27 cellular contexts compared by ENCODE assay signal in the genomic region with DNA sequence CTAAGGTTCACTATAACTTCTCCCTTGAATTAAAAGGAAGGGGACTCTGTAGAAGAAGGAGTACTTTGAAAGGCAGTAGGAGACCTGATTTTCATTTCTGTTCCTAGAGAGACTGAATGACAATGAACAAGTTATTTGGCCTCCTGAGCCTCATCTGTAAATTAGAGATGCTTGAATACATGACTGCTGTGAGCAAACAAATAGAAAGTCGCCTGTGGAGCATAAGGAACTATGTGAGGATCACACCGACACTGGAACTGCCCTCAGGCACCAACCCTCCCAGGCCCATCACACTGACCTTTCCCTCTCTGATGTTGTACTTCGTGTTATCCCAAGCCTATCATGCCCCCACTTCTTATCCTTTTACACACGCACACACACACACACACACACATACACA.
"Had no signal": no experiment of that assay in that cellular context is flagged by ENCODE, and none has a peak within 500 bp of the region (broad histone marks: within the 10 kb centered on the region; RNA-seq: fewer than 3 reads in every experiment).

No MANE protein-coding gene starts in this region.

- H3K4me1 Mint-ChIP-seq: immature natural killer cell; naive B cell; stimulated activated naive B cell treated with anti-CD40 and anti-IgM and Interleukin-4, amounts not matched to agents 10 μg/mL and 1 μg/mL and 100 μg/mL, for 72 hours; T-helper 17 cell had no signal

- H3K27ac Mint-ChIP-seq: activated naive CD8-positive, alpha-beta T cell; immature natural killer cell; mesothelial cell of epicardium; stimulated activated naive B cell treated with anti-CD40 and anti-IgM and Interleukin-4, amounts not matched to agents 10 μg/mL and 1 μg/mL and 100 μg/mL, for 72 hours; T-helper 17 cell had no signal

- H3K4me1 ChIP-seq: parathyroid adenoma, right atrium auricular region, suprapubic skin, upper lobe of right lung had no signal

- H3K27me3 ChIP-seq: right atrium auricular region, stomach, suprapubic skin, tibial artery, upper lobe of right lung had no signal

- H3K27ac ChIP-seq: parathyroid adenoma, right atrium auricular region, stomach, suprapubic skin, tibial artery, upper lobe of right lung had no signal

- H3K4me3 ChIP-seq: right atrium auricular region, stomach, suprapubic skin, tibial artery, upper lobe of right lung had no signal

- DNase-seq: activated CD4-positive, alpha-beta T cell treated with anti-CD3 and anti-CD28 coated beads for 4 hours; activated CD4-positive, alpha-beta T cell treated with anti-CD3 and anti-CD28 coated beads, Interleukin-2, amount 50 U/mL, for 4 hours; activated CD4-positive, CD25-positive, alpha-beta regulatory T cell; activated effector memory CD4-positive, alpha-beta T cell treated with Interleukin-2 at 50 U/mL for 16 hours; activated naive CD4-positive, alpha-beta T cell treated with Interleukin-2 at 50 U/mL for 16 hours; amniotic stem cell; caudate nucleus; cortex of kidney; immature natural killer cell; kidney; left colon; mammary epithelial cell; naive B cell; occipital lobe; stimulated activated CD4-positive, alpha-beta T cell treated with anti-CD3 and anti-CD28 coated beads, Interleukin-15, amount 100 ng/mL, for 24 hours; stimulated activated CD4-positive, alpha-beta T cell treated with anti-CD3 and anti-CD28 coated beads, Interleukin-2, amount 100 ng/mL, for 24 hours; stimulated activated naive B cell treated with anti-CD40 and anti-IgM and Interleukin-4, amounts not matched to agents 10 μg/mL and 1 μg/mL and 100 μg/mL, for 72 hours; stomach; T-helper 17 cell; T1000; tibial artery; upper lobe of right lung had no signal

- ATAC-seq: left colon; stimulated activated naive B cell treated with anti-CD40 and anti-IgM and Interleukin-4, amounts not matched to agents 10 μg/mL and 1 μg/mL and 100 μg/mL, for 72 hours; T-helper 17 cell; upper lobe of right lung had no signal

- H3K36me3 Mint-ChIP-seq: mesothelial cell of epicardium had no signal

- H3K9ac ChIP-seq: parathyroid adenoma had no signal

- H3K27me3 Mint-ChIP-seq: activated naive CD8-positive, alpha-beta T cell; naive B cell; stimulated activated naive B cell treated with anti-CD40 and anti-IgM and Interleukin-4, amounts not matched to agents 10 μg/mL and 1 μg/mL and 100 μg/mL, for 72 hours; T-helper 17 cell had no signal

- H3K4me3 Mint-ChIP-seq: activated naive CD8-positive, alpha-beta T cell; immature natural killer cell; mesothelial cell of epicardium; naive B cell; stimulated activated naive B cell treated with anti-CD40 and anti-IgM and Interleukin-4, amounts not matched to agents 10 μg/mL and 1 μg/mL and 100 μg/mL, for 72 hours; T-helper 17 cell had no signal

- H3K9me3 ChIP-seq: right atrium auricular region, stomach, suprapubic skin, tibial artery, upper lobe of right lung had no signal

- H3K9me3 Mint-ChIP-seq: immature natural killer cell; mesothelial cell of epicardium; naive B cell; stimulated activated naive B cell treated with anti-CD40 and anti-IgM and Interleukin-4, amounts not matched to agents 10 μg/mL and 1 μg/mL and 100 μg/mL, for 72 hours had no signal

- H3K36me3 ChIP-seq: right atrium auricular region, stomach, suprapubic skin, tibial artery, upper lobe of right lung had no signal
